21 cellular contexts compared by ENCODE assay signal in genomic region chr10:4069491-4069890, GRCh38.
DNase-seq lines count a peak whose midpoint lies in the region; ATAC-seq and TF ChIP-seq lines count a peak whose summit lies in the region.
"Had no signal": no experiment of that assay in that cellular context is flagged by ENCODE, and none has a peak within 500 bp of the region (broad histone marks: within the 10 kb centered on the region; RNA-seq: fewer than 3 reads in every experiment).

No MANE protein-coding gene starts in this region.

- peak; percentile 56; the same call in 1 of the 3 replicates for ATAC-seq in RWPE2 (ENCODE audit: low read depth)
- no peak for ATAC-seq in activated CD4-positive, alpha-beta T cell treated with anti-CD3 and anti-CD28 coated beads for 36 hours
- ATAC-seq: activated T-cell treated with anti-CD3 and anti-CD28 coated beads, Interleukin-2, amount 50 U/mL, for 4 hours; GM12878; naive thymus-derived CD8-positive, alpha-beta T cell; PC-3; upper lobe of right lung had no signal

- no peak overlapping the region for H3K4me3 Mint-ChIP-seq in activated CD4-positive, alpha-beta T cell treated with anti-CD3 and anti-CD28 coated beads for 36 hours
- H3K4me3 Mint-ChIP-seq: activated CD4-positive, alpha-beta T cell treated with anti-CD3 and anti-CD28 coated beads, Interleukin-2, amount 10 ng/mL, durations not matched to agents 24 days and 14 days; activated T-cell treated with anti-CD3 and anti-CD28 coated beads, Interleukin-2, amount 50 U/mL, for 4 hours; CD4-positive, alpha-beta T cell; naive thymus-derived CD8-positive, alpha-beta T cell had no signal

- H3K27me3 ChIP-seq in RWPE2 (ENCODE audit: insufficient read depth, poor library complexity, severe bottlenecking) (no peaks in the 10 kb centered on the region), parathyroid adenoma (ENCODE audit: control insufficient read depth, insufficient read depth, low read length) (no peaks in the 10 kb centered on the region)
- H3K27me3 ChIP-seq: upper lobe of right lung had no signal

- no peaks in the 10 kb centered on the region for H3K27me3 Mint-ChIP-seq in activated CD4-positive, alpha-beta T cell treated with anti-CD3 and anti-CD28 coated beads for 36 hours
- H3K27me3 Mint-ChIP-seq: activated CD4-positive, alpha-beta T cell treated with anti-CD3 and anti-CD28 coated beads, Interleukin-2, amount 10 ng/mL, durations not matched to agents 24 days and 14 days; CD4-positive, alpha-beta T cell had no signal

- H3K79me2 ChIP-seq in parathyroid adenoma, result no peaks in the 10 kb centered on the region

- peaks cover 19% of the 10 kb centered on the region for H3K4me1 ChIP-seq in RWPE2 (ENCODE audit: insufficient read depth, poor library complexity, severe bottlenecking)
- H3K4me1 ChIP-seq in parathyroid adenoma, result no peaks in the 10 kb centered on the region

- POLR2A ChIA-PET in activated CD4-positive, alpha-beta T cell treated with anti-CD3 and anti-CD28 coated beads for 36 hours (lab: Charles Lee), result no interaction called here

- intact Hi-C loops in activated CD4-positive, alpha-beta T cell treated with anti-CD3 and anti-CD28 coated beads for 36 hours (cut with DNase I, micrococcal nuclease), result no loop called here

- H3K27ac ChIP-seq in RWPE2 (ENCODE audit: poor library complexity, severe bottlenecking), result peak overlapping the region; percentile 9
- H3K27ac ChIP-seq in parathyroid adenoma, result no peak overlapping the region
- H3K27ac ChIP-seq: upper lobe of right lung had no signal

- H3K9ac ChIP-seq in parathyroid adenoma, result no peak overlapping the region

- peaks cover 18% of the 10 kb centered on the region for H3K4me1 Mint-ChIP-seq in activated CD4-positive, alpha-beta T cell treated with anti-CD3 and anti-CD28 coated beads for 36 hours

- H3K4me2 ChIP-seq in parathyroid adenoma (ENCODE audit: low read length), result no peak overlapping the region

- TF ChIP-seq CTCF in RWPE2 (IDR thresholded peaks at IDR 0.05; ENCODE audit: poor library complexity, severe bottlenecking), result no peak
- TF ChIP-seq CTCF in parathyroid adenoma (IDR thresholded peaks at IDR 0.05), result no peak

- no peaks in the 10 kb centered on the region for H3K36me3 Mint-ChIP-seq in activated CD4-positive, alpha-beta T cell treated with anti-CD3 and anti-CD28 coated beads for 36 hours (ENCODE audit: low read depth)
- H3K36me3 Mint-ChIP-seq: naive thymus-derived CD8-positive, alpha-beta T cell had no signal

- CTCF ChIA-PET in activated CD4-positive, alpha-beta T cell treated with anti-CD3 and anti-CD28 coated beads for 36 hours (lab: Charles Lee), result interaction anchor here (1.3 kb wide), 1 partner anchor 403 kb away, joined by 3 read pairs; no protein-coding TSS in a partner anchor

- no peak overlapping the region for H3K4me3 ChIP-seq in RWPE2 (ENCODE audit: severe bottlenecking)
- H3K4me3 ChIP-seq in parathyroid adenoma (ENCODE audit: low read depth, low read length), result no peak overlapping the region
- H3K4me3 ChIP-seq: GM12878, upper lobe of right lung had no signal

- H3K9me3 Mint-ChIP-seq in activated CD4-positive, alpha-beta T cell treated with anti-CD3 and anti-CD28 coated beads for 36 hours (ENCODE audit: low read depth), result no peaks in the 10 kb centered on the region
- H3K9me3 Mint-ChIP-seq: activated CD4-positive, alpha-beta T cell treated with anti-CD3 and anti-CD28 coated beads, Interleukin-2, amount 10 ng/mL, durations not matched to agents 24 days and 14 days; activated T-cell treated with anti-CD3 and anti-CD28 coated beads, Interleukin-2, amount 50 U/mL, for 4 hours; CD4-positive, alpha-beta T cell; naive thymus-derived CD8-positive, alpha-beta T cell had no signal

- no peaks in the 10 kb centered on the region for H3K9me3 ChIP-seq in RWPE2 (ENCODE audit: severe bottlenecking)
- no peaks in the 10 kb centered on the region for H3K9me3 ChIP-seq in parathyroid adenoma (ENCODE audit: control insufficient read depth, low read length)
- H3K9me3 ChIP-seq: upper lobe of right lung had no signal

- DNase-seq in GM04503 (ENCODE audit: low read depth) (peak; percentile 73), RWPE2 (ENCODE audit: low spot score) (no peak), fibroblast of gingiva (ENCODE audit: low read depth) (peak; percentile 25), NCI-H1694 (lab: John Stamatoyannopoulos, UW) (no peak), middle frontal gyrus (ENCODE audit: extremely low spot score, low spot score) (no peak), germinal center (ENCODE audit: low spot score) (no peak)
- no peak for DNase-seq in activated CD4-positive, alpha-beta T cell treated with anti-CD3 and anti-CD28 coated beads for 36 hours
- DNase-seq: activated CD4-positive, alpha-beta T cell treated with anti-CD3 and anti-CD28 coated beads, Interleukin-2, amount 10 ng/mL, durations not matched to agents 24 days and 14 days; activated T-cell treated with anti-CD3 and anti-CD28 coated beads, Interleukin-2, amount 50 U/mL, for 4 hours; CD4-positive, alpha-beta T cell; DMS79 treated with DMSO at 0.1 percent for 48 hours; kidney glomerular epithelial cell; naive thymus-derived CD8-positive, alpha-beta T cell; NCI-H187 treated with DMSO at 0.1 percent for 48 hours; NCI-H526; PC-3; stimulated activated CD4-positive, alpha-beta T cell treated with anti-CD3 and anti-CD28 coated beads, Interleukin-4, amount 100 ng/mL, for 24 hours; T-helper 2 cell; upper lobe of right lung had no signal

- H3K36me3 ChIP-seq in RWPE2 (ENCODE audit: low read depth) (no peaks in the 10 kb centered on the region), parathyroid adenoma (ENCODE audit: control insufficient read depth, insufficient read depth, low read length) (no peaks in the 10 kb centered on the region)
- H3K36me3 ChIP-seq: upper lobe of right lung had no signal

- no peak overlapping the region for H3K27ac Mint-ChIP-seq in activated CD4-positive, alpha-beta T cell treated with anti-CD3 and anti-CD28 coated beads for 36 hours
- H3K27ac Mint-ChIP-seq: activated CD4-positive, alpha-beta T cell treated with anti-CD3 and anti-CD28 coated beads, Interleukin-2, amount 10 ng/mL, durations not matched to agents 24 days and 14 days; CD4-positive, alpha-beta T cell; naive thymus-derived CD8-positive, alpha-beta T cell had no signal

- H2AFZ ChIP-seq in parathyroid adenoma, result peak overlapping the region; percentile 11

Comparison
In these comparisons a context has a peak if more than half of its experiments do, and no peak if none do; other contexts are left out.
1. DNase-seq: peak in GM04503 (single experiment) and fibroblast of gingiva (single experiment); none in RWPE2 (single experiment), NCI-H1694 (single experiment), middle frontal gyrus (single experiment), activated CD4-positive, alpha-beta T cell treated with anti-CD3 and anti-CD28 coated beads for 36 hours (single experiment) and germinal center (single experiment).